Comparison of ENCODE assay signal across 21 cellular contexts in the genomic region with DNA sequence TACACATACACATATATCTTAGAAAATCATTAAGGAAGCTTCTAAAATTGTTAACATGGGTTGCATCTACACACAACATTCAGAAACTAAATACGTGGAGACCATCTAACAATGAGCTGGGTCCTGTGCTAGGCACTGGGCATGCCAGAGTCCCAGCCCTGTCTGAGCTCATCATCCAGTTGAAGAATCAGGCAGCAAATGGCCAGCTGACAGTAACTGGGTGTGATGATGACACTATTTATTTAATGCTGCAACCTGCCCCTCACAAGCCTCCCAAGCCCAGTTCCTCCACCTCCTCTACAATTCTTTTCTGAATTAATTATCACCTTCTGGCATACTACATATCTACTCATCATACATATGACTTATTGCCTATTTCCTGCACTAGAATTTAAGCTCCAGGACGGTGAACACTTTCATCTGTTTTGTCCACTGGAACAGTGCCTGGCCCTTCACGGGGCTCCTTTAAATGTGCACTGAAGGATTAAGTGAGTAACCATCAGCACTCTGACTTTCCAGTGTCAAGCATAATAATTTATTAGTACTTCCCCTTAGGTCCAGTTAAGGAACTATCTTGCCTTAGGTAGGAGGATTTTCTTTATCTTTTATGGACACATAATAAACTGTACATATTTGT.
DNase-seq lines count a peak whose midpoint lies in the region; ATAC-seq and TF ChIP-seq lines count a peak whose summit lies in the region.
"Had no signal": no experiment of that assay in that cellular context is flagged by ENCODE, and none has a peak within 500 bp of the region (broad histone marks: within the 10 kb centered on the region; RNA-seq: fewer than 3 reads in every experiment).

No MANE protein-coding gene starts in this region.

- in situ Hi-C loops in astrocyte of the cerebellum (cut with HindIII; ENCODE audit: low sequenced_read_pairs): no loop called here

- no peak overlapping the region for H3K4me3 ChIP-seq in heart right ventricle
- no peak overlapping the region for H3K4me3 ChIP-seq in astrocyte of the cerebellum (ENCODE audit: low read depth, low read length)
- no peak overlapping the region for H3K4me3 ChIP-seq in spleen

- no peaks in the 10 kb centered on the region for H3K36me3 ChIP-seq in heart right ventricle
- H3K36me3 ChIP-seq in spleen: no peaks in the 10 kb centered on the region

- 66% methylated on average over 3 of the region's 3 CpGs for WGBS in heart right ventricle, 2 donors
- 54 to 71% (median 55%) methylated on average over 3 of the region's 3 CpGs for WGBS in spleen, 5 donors

- H3K27ac ChIP-seq in heart right ventricle (no peak overlapping the region), spleen (no peak overlapping the region)
- H3K27ac ChIP-seq: HL-60 had no signal

- intact Hi-C loops in Right ventricle myocardium inferior (cut with DNase I): no loop called here
- intact Hi-C loops in heart right ventricle (cut with DNase I): no loop called here
- intact Hi-C loops in spleen (cut with DNase I; ENCODE audit: low total_unique reads): no loop called here

- no peaks in the 10 kb centered on the region for H3K4me1 ChIP-seq in heart right ventricle
- no peaks in the 10 kb centered on the region for H3K4me1 ChIP-seq in spleen

- no peaks in the 10 kb centered on the region for H3K27me3 ChIP-seq in heart right ventricle
- no peaks in the 10 kb centered on the region for H3K27me3 ChIP-seq in spleen (replicated peaks in 1 of 7)

- no peak for ATAC-seq in Right ventricle myocardium inferior
- no peak for ATAC-seq in heart right ventricle

- TF ChIP-seq CTCF in heart right ventricle (IDR thresholded peaks at IDR 0.05) (no peak), astrocyte of the cerebellum (IDR thresholded peaks at IDR 0.05; ENCODE audit: low read depth, low read length, missing control alignments) (no peak), spleen (IDR thresholded peaks at IDR 0.05 in 8 of 11, conservative IDR thresholded peaks at IDR 0.05 in 3 of 11) (no peak)

- no peak for TF ChIP-seq POLR2A in spleen (IDR thresholded peaks at IDR 0.05)

- DNase-seq in Right ventricle myocardium inferior (ENCODE audit: missing footprints): peak; percentile 28
- DNase-seq in heart right ventricle: no peak
- DNase-seq in astrocyte of the cerebellum (ENCODE audit: low read depth): peak; percentile 6
- peak; percentile 77 for DNase-seq in kidney glomerular epithelial cell (lab: John Stamatoyannopoulos, UW)
- DNase-seq in spleen: no peak
- no peak for DNase-seq in NCI-H1694 treated with DMSO at 0.1 percent for 48 hours (lab: John Stamatoyannopoulos, UW)
- no peak for DNase-seq in T-helper 2 cell
- DNase-seq in activated CD8-positive, alpha-beta memory T cell treated with anti-CD3 and anti-CD28 coated beads for 24 hours: no peak
- DNase-seq: C1 segment of cervical spinal cord, DMS79, IMR-90, Karpas-422, NCI-H1048, NCI-H1436, NCI-H2029 treated with DMSO at 0.1 percent for 48 hours, NCI-H2171, NCI-H526 treated with DMSO at 0.1 percent for 48 hours, OCI-M1, SHP77 treated with DMSO at 0.1 percent for 48 hours, SK-N-SH had no signal

- H3K9me3 ChIP-seq in heart right ventricle (no peaks in the 10 kb centered on the region), spleen (no peaks in the 10 kb centered on the region)
- H3K9me3 ChIP-seq: SK-N-SH had no signal

Comparison
In these comparisons a context has a peak if more than half of its experiments do, and no peak if none do; other contexts are left out.
1. DNase-seq: peak in Right ventricle myocardium inferior (single experiment), astrocyte of the cerebellum (single experiment) and kidney glomerular epithelial cell (single experiment); none in heart right ventricle (0 of 2), spleen (single experiment), NCI-H1694 treated with DMSO at 0.1 percent for 48 hours (single experiment), T-helper 2 cell (0 of 5) and activated CD8-positive, alpha-beta memory T cell treated with anti-CD3 and anti-CD28 coated beads for 24 hours (single experiment).